In the genomic region with DNA sequence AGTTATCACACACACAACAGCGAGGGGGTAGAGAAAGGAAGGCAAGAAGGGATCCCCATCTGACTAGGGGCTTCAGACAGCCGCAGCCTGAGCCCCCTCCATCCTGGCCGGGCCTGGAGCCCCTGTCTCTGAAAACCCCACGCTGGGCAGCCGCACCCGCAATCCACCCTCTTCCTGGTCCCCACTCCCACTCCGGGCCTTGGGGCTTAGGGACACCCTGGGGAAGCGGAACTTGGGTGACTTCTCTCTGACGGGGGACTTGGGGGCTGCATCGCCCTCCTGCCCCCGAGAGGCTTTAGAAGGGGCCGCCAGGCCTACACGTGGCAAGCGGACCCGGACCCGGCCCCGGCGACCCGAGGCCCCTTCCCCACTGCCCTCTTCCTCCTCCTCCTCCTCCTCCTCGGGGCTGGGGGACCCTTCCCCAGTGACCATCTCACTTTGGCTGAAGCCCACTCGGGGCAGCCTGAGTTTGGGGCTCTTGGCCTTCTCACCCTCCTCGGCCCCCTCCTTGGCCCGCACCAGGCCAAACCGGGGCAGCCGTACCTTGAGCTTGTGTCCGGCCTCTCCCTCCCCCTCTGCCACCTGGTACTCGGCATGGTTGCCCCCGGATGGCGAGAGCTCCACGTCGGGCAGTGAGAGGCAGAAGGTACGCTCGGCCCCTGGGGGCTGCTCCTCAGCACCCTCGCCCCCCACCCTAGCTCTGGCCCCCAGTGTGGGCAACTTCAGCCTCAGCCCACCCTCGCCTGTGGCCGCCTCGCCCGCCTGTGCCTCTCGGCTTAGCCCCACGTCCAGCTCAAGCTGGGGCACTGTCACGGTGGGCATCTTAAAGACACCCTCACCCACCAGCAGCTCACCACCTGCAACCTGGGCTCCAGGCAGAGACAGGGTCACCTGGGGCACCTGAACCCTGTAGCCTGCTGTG, we compare ENCODE assay signal across 23 cellular contexts. TPM values are rescaled to one million over a fixed set of nuclear protein-coding genes. Genes with fewer than 3 reads are reported as not detected.
"Had no signal": no experiment of that assay in that cellular context is flagged by ENCODE, and none has a peak within 500 bp of the region (broad histone marks: within the 10 kb centered on the region; RNA-seq: fewer than 3 reads in every experiment).

No MANE protein-coding gene starts in this region.

- H3K27ac Mint-ChIP-seq: stimulated activated naive B cell treated with anti-CD40 and anti-IgM and Interleukin-4, amounts not matched to agents 10 μg/mL and 1 μg/mL and 100 μg/mL, for 72 hours; type B pancreatic cell had no signal

- H3K36me3 ChIP-seq: right lobe of liver, uterus had no signal

- H3K4me3 ChIP-seq: mucosa of descending colon, psoas muscle, right lobe of liver, spleen, uterus had no signal

- H3K9me3 Mint-ChIP-seq: naive thymus-derived CD8-positive, alpha-beta T cell; stimulated activated naive B cell treated with anti-CD40 and anti-IgM and Interleukin-4, amounts not matched to agents 10 μg/mL and 1 μg/mL and 100 μg/mL, for 72 hours; type B pancreatic cell had no signal

- H3K4me3 Mint-ChIP-seq: naive thymus-derived CD8-positive, alpha-beta T cell; stimulated activated naive B cell treated with anti-CD40 and anti-IgM and Interleukin-4, amounts not matched to agents 10 μg/mL and 1 μg/mL and 100 μg/mL, for 72 hours; type B pancreatic cell had no signal

- ATAC-seq: esophagus mucosa; left lobe of liver; mucosa of descending colon; naive thymus-derived CD8-positive, alpha-beta T cell; stimulated activated naive B cell treated with anti-CD40 and anti-IgM and Interleukin-4, amounts not matched to agents 10 μg/mL and 1 μg/mL and 100 μg/mL, for 72 hours had no signal

- DNase-seq: effector memory CD4-positive, alpha-beta T cell; islet precursor cell; mammary epithelial cell; mucosa of descending colon; occipital lobe; psoas muscle; retina; right lobe of liver; spleen; stimulated activated CD4-positive, alpha-beta T cell treated with anti-CD3 and anti-CD28 coated beads, Interleukin-15, amount 100 ng/mL, for 24 hours; stimulated activated CD4-positive, alpha-beta T cell treated with anti-CD3 and anti-CD28 coated beads, Interleukin-1b, Interleukin-23, amount 100 ng/mL, for 48 hours; stimulated activated CD4-positive, alpha-beta T cell treated with anti-CD3 and anti-CD28 coated beads, Interleukin-4, amount 100 ng/mL, for 24 hours; stimulated activated naive B cell treated with anti-CD40 and anti-IgM and Interleukin-4, amounts not matched to agents 10 μg/mL and 1 μg/mL and 100 μg/mL, for 72 hours; uterus had no signal

- H3K36me3 Mint-ChIP-seq: naive thymus-derived CD8-positive, alpha-beta T cell; type B pancreatic cell had no signal

- H3K27ac ChIP-seq: psoas muscle, right lobe of liver, spleen, uterus had no signal

- H3K9me3 ChIP-seq: mucosa of descending colon, psoas muscle, right lobe of liver, spleen, uterus had no signal

- H3K27me3 ChIP-seq: right lobe of liver, uterus had no signal

- FAIRE-seq: endometrium, frontal cortex had no signal

- H3K4me1 ChIP-seq: psoas muscle, right lobe of liver, uterus had no signal

- H3K27me3 Mint-ChIP-seq: naive thymus-derived CD8-positive, alpha-beta T cell had no signal

RNA-seq across cellular contexts. Expression of a gene that starts 4.2 kb away (rescaled TPM):
- total RNA-seq: esophagus mucosa, frontal cortex, glomerular endothelial cell, left lobe of liver, skeletal muscle tissue had no signal
- polyA plus RNA-seq: naive thymus-derived CD8-positive, alpha-beta T cell; neural cell had no signal
